In the genomic region with DNA sequence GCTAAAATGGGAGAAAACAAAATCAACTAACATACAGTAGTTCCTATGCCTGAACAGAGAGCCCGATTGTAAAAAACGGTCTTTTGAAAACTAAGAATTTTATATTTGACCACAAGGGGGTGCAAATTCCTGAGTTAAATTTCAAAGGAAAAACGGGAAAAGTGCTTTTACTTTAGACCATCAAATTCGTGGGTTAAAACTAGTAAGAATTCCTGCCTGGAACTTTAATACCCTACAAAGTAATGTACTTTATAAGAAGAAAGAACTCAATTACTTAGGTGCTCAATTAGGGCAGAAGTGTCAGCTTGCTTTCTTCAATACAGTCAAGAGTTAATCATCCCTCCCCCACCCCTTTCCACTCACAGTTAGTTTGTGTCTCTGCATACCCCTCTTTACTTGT, we compare ENCODE assay signal across 8 cellular contexts.
A peak's percentile ranks its signal among the peaks of the same experiment; 100 is the strongest.
DNase-seq lines count a peak whose midpoint lies in the region; ATAC-seq and TF ChIP-seq lines count a peak whose summit lies in the region.

No MANE protein-coding gene starts in this region.

- in situ Hi-C loops in GM23248 (cut with MboI), result loop anchor here (10.0 to 25.0 kb wide), 2 partner anchors 452 to 720 kb away; no protein-coding TSS in a partner anchor

- peak overlapping the region; percentile 76 for H3K4me2 ChIP-seq in GM23248 (ENCODE audit: unreplicated experiment)

- H3K36me3 ChIP-seq in BE2C (peaks cover 7% of the 10 kb centered on the region), GM23248 (ENCODE audit: low read depth) (no peaks in the 10 kb centered on the region)

- 1 to 3% methylated on average over 4 of the region's 4 CpGs for WGBS in GM23248 (ENCODE audit: low coverage in 1 of 2, low lambda C conversion rate in 2 of 2, missing lambda C conversion rate in 2 of 2), 2 experiments

- peaks cover 6% of the 10 kb centered on the region for H3F3A ChIP-seq in GM23248 (ENCODE audit: insufficient read depth)

- ATAC-seq in GM21723 (IDR thresholded peaks at IDR 0.05; ENCODE audit: unreplicated experiment), result no peak

- no peaks in the 10 kb centered on the region for H4K20me1 ChIP-seq in GM23248 (ENCODE audit: insufficient read depth)

- H3K9me2 ChIP-seq in GM23248 (ENCODE audit: insufficient read depth), result no peaks in the 10 kb centered on the region

- peak; percentile 49 for TF ChIP-seq CTCF in BE2C (IDR thresholded peaks at IDR 0.05; ENCODE audit: low read depth, low read length)
- peak; percentile 61 for TF ChIP-seq CTCF in RWPE1 (conservative IDR thresholded peaks at IDR 0.05; ENCODE audit: low read depth)

- H3K4me1 ChIP-seq in BE2C, result no peaks in the 10 kb centered on the region
- peaks cover 16% of the 10 kb centered on the region for H3K4me1 ChIP-seq in GM23248 (ENCODE audit: insufficient read depth)

- peak overlapping the region; percentile 63 for H2AFZ ChIP-seq in GM23248

- CTCF ChIA-PET in RWPE1 (lab: Yijun Ruan, JAX), result interaction anchor here (0.6 to 1.3 kb wide), 14 partner anchors 10 to 1644 kb away, joined by 3 to 4 read pairs (median 3); no protein-coding TSS in a partner anchor

- H3K79me2 ChIP-seq in GM23248 (ENCODE audit: insufficient read depth), result peaks cover 81% of the 10 kb centered on the region

- H3K27ac ChIP-seq in GM23248 (no peak overlapping the region), RWPE1 (no peak overlapping the region)

- H3K27me3 ChIP-seq in BE2C, result no peaks in the 10 kb centered on the region
- no peaks in the 10 kb centered on the region for H3K27me3 ChIP-seq in GM23248 (replicated peaks; ENCODE audit: insufficient read depth)

- POLR2A ChIA-PET in RWPE1 (lab: Yijun Ruan, JAX; ENCODE audit: low non-redundant PET), result no interaction called here

- peak overlapping the region; percentile 49 for H3K9ac ChIP-seq in GM23248

- DNase-seq in BE2C (no peak), GM23248 (peak; percentile 75), RWPE1 (ENCODE audit: low spot score) (no peak), fibroblast of gingiva (ENCODE audit: low read depth) (peak; percentile 22), putamen (ENCODE audit: low spot score) (peak; percentile 51), NCI-H128 (lab: John Stamatoyannopoulos, UW; ENCODE audit: unreplicated experiment) (no peak)
- no peak for DNase-seq in stimulated activated CD4-positive, alpha-beta T cell treated with anti-CD3 and anti-CD28 coated beads, Interleukin-2, amount 100 ng/mL, for 24 hours

- H3K4me3 ChIP-seq in BE2C (ENCODE audit: low read depth, low read length) (peak overlapping the region; percentile 39), GM23248 (peak overlapping the region; percentile 60)

- H3K9me3 ChIP-seq in BE2C (no peaks in the 10 kb centered on the region), GM23248 (ENCODE audit: low read depth) (no peaks in the 10 kb centered on the region)

Comparison
In these comparisons a context has a peak if more than half of its experiments do, and no peak if none do; other contexts are left out.
1. DNase-seq: peak in GM23248 (single experiment), fibroblast of gingiva (single experiment) and putamen (single experiment); none in BE2C (single experiment), RWPE1 (single experiment), NCI-H128 (single experiment) and stimulated activated CD4-positive, alpha-beta T cell treated with anti-CD3 and anti-CD28 coated beads, Interleukin-2, amount 100 ng/mL, for 24 hours (0 of 2).